1 cellular context compared by ENCODE assay signal in genomic region chr19:16889883-16890460, GRCh38.
A peak's percentile ranks its signal among the peaks of the same experiment; 100 is the strongest.
TF ChIP-seq lines count a peak whose summit lies in the region.

No MANE protein-coding gene starts in this region.

TF ChIP-seq in K562, 482 proteins besides CTCF, POLR2A, EP300 and RAD21 (continued from another document and continues in another):
- TF ChIP-seq ZNF407 (IDR thresholded peaks at IDR 0.05; ENCODE audit: low read depth) (no peak), SETDB1 (IDR thresholded peaks at IDR 0.05; ENCODE audit: low read length) (no peak), ERF (CRISPR knock-in tag; IDR thresholded peaks at IDR 0.05) (peak; percentile 94), MEF2A (IDR thresholded peaks at IDR 0.05; ENCODE audit: control insufficient read depth, low read depth, low read length) (no peak), ZKSCAN3 (CRISPR knock-in tag; IDR thresholded peaks at IDR 0.05) (no peak), ZNF197 (CRISPR knock-in tag; IDR thresholded peaks at IDR 0.05; ENCODE audit: low read depth) (peak; percentile 58), NFE2L1 (tag; IDR thresholded peaks at IDR 0.05; ENCODE audit: borderline replicate concordance, low read depth) (no peak), MLLT1 (IDR thresholded peaks at IDR 0.05) (peak in 1 of 2 experiments; percentile 78; a peak in 2 of 4 replicates), YY1 (IDR thresholded peaks at IDR 0.05; ENCODE audit: borderline replicate concordance in 1 of 3, control insufficient read depth in 1 of 3, extremely low read depth in 1 of 3, insufficient read depth in 3 of 3, insufficient read length in 1 of 3, insufficient replicate concordance in 2 of 3, low read depth in 1 of 3, low read length in 2 of 3) (peak; percentile 37 to 80 (median 71)), SMARCB1 (IDR thresholded peaks at IDR 0.05; ENCODE audit: insufficient read length, low read depth) (no peak), POLR3G (IDR thresholded peaks at IDR 0.05; ENCODE audit: extremely low read depth, insufficient read length, insufficient replicate concordance) (no peak), ZBTB1 (CRISPR knock-in tag; IDR thresholded peaks at IDR 0.05; ENCODE audit: borderline replicate concordance, low read depth) (peak; percentile 93), ZFP30 (CRISPR knock-in tag; IDR thresholded peaks at IDR 0.05; ENCODE audit: borderline replicate concordance) (no peak), NFYB (IDR thresholded peaks at IDR 0.05; ENCODE audit: extremely low read depth, insufficient read length) (no peak), ARID3A (IDR thresholded peaks at IDR 0.05; ENCODE audit: borderline replicate concordance, low read depth, low read length) (no peak), DACH1 (IDR thresholded peaks at IDR 0.05; ENCODE audit: partially characterized antibody) (no peak), RERE (CRISPR knock-in tag; IDR thresholded peaks at IDR 0.05; ENCODE audit: borderline replicate concordance) (peak; percentile 93; the same call in 1 of the 2 replicates), RBM22 (IDR thresholded peaks at IDR 0.05; ENCODE audit: low read depth, low read length, poor library complexity, severe bottlenecking) (no peak), PURB (CRISPR knock-in tag; IDR thresholded peaks at IDR 0.05; ENCODE audit: low read depth) (no peak), ZNF696 (CRISPR knock-in tag; conservative IDR thresholded peaks at IDR 0.05) (no peak), ZNF431 (CRISPR knock-in tag; IDR thresholded peaks at IDR 0.05) (no peak; the same call in 1 of the 2 replicates), BRF1 (IDR thresholded peaks at IDR 0.05; ENCODE audit: borderline replicate concordance, extremely low read depth, insufficient read length) (no peak), ZNF239 (CRISPR knock-in tag; IDR thresholded peaks at IDR 0.05) (no peak; the same call in 1 of the 2 replicates), RNF219 (CRISPR knock-in tag; IDR thresholded peaks at IDR 0.05) (no peak), TCF3 (CRISPR knock-in tag; IDR thresholded peaks at IDR 0.05) (peak; percentile 51; the same call in 1 of the 2 replicates), NCOA2 (IDR thresholded peaks at IDR 0.05; ENCODE audit: partially characterized antibody in 2 of 2) (no peak), GMEB1 (CRISPR knock-in tag; IDR thresholded peaks at IDR 0.05) (peak; percentile 50; the same call in 1 of the 2 replicates), ZNF324 (CRISPR knock-in tag; IDR thresholded peaks at IDR 0.05) (no peak), PHB (CRISPR knock-in tag; IDR thresholded peaks at IDR 0.05) (no peak), SNRNP70 (optimal IDR thresholded peaks at IDR 0.05; ENCODE audit: low read depth, low read length) (no peak), ESRRB (CRISPR knock-in tag; IDR thresholded peaks at IDR 0.05; ENCODE audit: borderline replicate concordance) (no peak), ZNF57 (CRISPR knock-in tag; IDR thresholded peaks at IDR 0.05) (peak; percentile 74; the same call in 1 of the 2 replicates), TCF7L2 (IDR thresholded peaks at IDR 0.05; ENCODE audit: low read depth, low read length) (no peak), TAF15 (IDR thresholded peaks at IDR 0.05; ENCODE audit: low read depth, low read length) (no peak), FOXA3 (CRISPR knock-in tag; conservative IDR thresholded peaks at IDR 0.05 in 1 of 2, IDR thresholded peaks at IDR 0.05 in 1 of 2) (peak in 1 of 2 experiments; percentile 58; a peak in 2 of 4 replicates), ZNF584 (CRISPR knock-in tag; IDR thresholded peaks at IDR 0.05; ENCODE audit: low read depth) (peak; percentile 89; the same call in 1 of the 2 replicates), ZNF224 (CRISPR knock-in tag; IDR thresholded peaks at IDR 0.05) (0 out of 2 replicates have a peak, but pooled peaks have one; percentile 65), TEAD1 (CRISPR knock-in tag; IDR thresholded peaks at IDR 0.05) (peak in 1 of 2 experiments; percentile 87; a peak in 2 of 4 replicates), MAFG (tag; conservative IDR thresholded peaks at IDR 0.05) (no peak), C11orf30 (IDR thresholded peaks at IDR 0.05; ENCODE audit: low read depth) (no peak), TAF9B (IDR thresholded peaks at IDR 0.05; ENCODE audit: partially characterized antibody) (no peak), KLF10 (CRISPR knock-in tag; IDR thresholded peaks at IDR 0.05) (no peak)
